In the genomic region with DNA sequence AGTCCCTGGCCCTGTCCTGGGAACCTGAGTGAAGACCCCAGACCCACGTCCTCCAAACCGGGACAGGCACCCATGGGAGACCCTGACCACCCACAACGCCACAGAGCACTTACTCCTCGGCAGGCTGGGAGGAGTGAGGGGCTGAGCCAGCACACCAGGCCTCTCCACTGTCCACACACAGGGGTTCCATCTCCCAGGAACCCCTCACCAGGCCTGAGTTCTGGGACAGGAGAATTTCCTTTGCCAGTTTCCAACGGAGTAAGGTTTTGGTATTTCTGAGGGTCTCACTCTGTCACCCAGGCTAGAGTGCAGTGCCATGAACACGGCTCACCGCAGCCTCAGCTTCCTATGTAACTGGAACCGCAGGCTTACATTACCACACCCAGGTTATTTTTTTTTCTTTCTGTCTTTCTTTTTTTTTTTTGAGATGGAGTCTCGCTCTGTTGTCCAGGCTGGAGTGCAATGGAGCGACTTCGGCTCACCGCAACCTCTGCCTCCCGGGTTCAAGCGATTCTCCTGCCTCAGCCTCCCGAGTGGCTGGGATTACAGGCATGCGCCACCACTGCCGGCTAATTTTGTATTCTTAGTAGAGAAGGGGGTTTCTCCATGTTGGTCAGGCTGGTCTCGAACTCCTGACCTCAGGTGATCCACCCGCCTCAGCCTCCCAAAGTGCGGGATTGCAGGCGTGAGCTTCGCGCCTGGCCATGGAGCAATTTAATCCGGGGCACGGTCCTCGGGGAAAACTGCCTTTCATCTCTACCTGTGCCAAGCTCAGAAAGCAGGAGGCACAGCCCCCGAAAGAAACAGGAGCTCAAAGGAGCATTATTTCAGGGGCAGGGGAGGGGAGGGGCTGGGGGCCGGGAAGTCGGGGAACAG, we compare ENCODE assay signal across 8 cellular contexts. TPM values are rescaled to one million over a fixed set of nuclear protein-coding genes. Genes with fewer than 3 reads are reported as not detected.
DNase-seq lines count a peak whose midpoint lies in the region; ATAC-seq and TF ChIP-seq lines count a peak whose summit lies in the region.

No MANE protein-coding gene starts in this region.

- peak in 9 of 34 experiments; percentile 17 to 53 (median 38) for DNase-seq in T-cell
- DNase-seq in fibroblast of mammary gland (ENCODE audit: low read depth), result no peak
- DNase-seq in NCI-H1436 (lab: John Stamatoyannopoulos, UW), result no peak
- no peak for DNase-seq in islet precursor cell

- POLR2A ChIA-PET in T-cell (lab: Charles Lee), result interaction anchor here in 1 of 2 donors (1.2 kb wide), 1 partner anchor 9 kb away, joined by 4 read pairs; the partner anchor contains the start of gene MRPL28

- H3K27ac Mint-ChIP-seq in T-cell, result peak overlapping the region; percentile 91 to 95

- no peak for TF ChIP-seq CTCF in GM12875 (IDR thresholded peaks at IDR 0.05; ENCODE audit: borderline replicate concordance, insufficient read depth, low read depth, low read length)
- TF ChIP-seq CTCF in fibroblast of mammary gland (conservative IDR thresholded peaks at IDR 0.05; ENCODE audit: control insufficient read depth, insufficient read depth, low read depth, low read length), result no peak

- H3K27ac ChIP-seq in rectal smooth muscle tissue (ENCODE audit: low read depth, low read length), result no peak overlapping the region

- no peak overlapping the region for H3K9ac ChIP-seq in rectal smooth muscle tissue (ENCODE audit: low read length)

- H3K4me3 Mint-ChIP-seq in T-cell, result peak overlapping the region; percentile 82 to 84 (median 84)

- ATAC-seq in T-cell (replicated peaks in 1 of 4), result peak; percentile 24 to 48 (median 34)
- no peak for ATAC-seq in GM18502 (IDR thresholded peaks at IDR 0.05; ENCODE audit: poor library complexity, unreplicated experiment)
- no peak for ATAC-seq in HG03442 (IDR thresholded peaks at IDR 0.05; ENCODE audit: unreplicated experiment)

- H3K4me3 ChIP-seq in GM12875 (ENCODE audit: low read depth, low read length) (peak overlapping the region; percentile 63), fibroblast of mammary gland (ENCODE audit: control insufficient read depth, low read depth, low read length) (peak overlapping the region; percentile 65), rectal smooth muscle tissue (ENCODE audit: low read length) (peak overlapping the region; percentile 74)

- H3K36me3 ChIP-seq in rectal smooth muscle tissue (ENCODE audit: control insufficient read depth, insufficient read depth, low read length), result peaks cover 7% of the 10 kb centered on the region

- H3K4me1 Mint-ChIP-seq in T-cell, result peaks cover 27 to 35% (median 31%) of the 10 kb centered on the region in 3 donors

- peaks cover 2% of the 10 kb centered on the region for H3K4me1 ChIP-seq in rectal smooth muscle tissue (ENCODE audit: control insufficient read depth, insufficient read depth, low read length)

- no peaks in the 10 kb centered on the region for H3K27me3 Mint-ChIP-seq in T-cell

- no peaks in the 10 kb centered on the region for H3K36me3 Mint-ChIP-seq in T-cell

- CTCF ChIA-PET in T-cell (lab: Charles Lee), result interaction anchor here in 1 of 2 donors (0.5 kb wide), 1 partner anchor 23 kb away, joined by 3 read pairs; no protein-coding TSS in a partner anchor

- no peaks in the 10 kb centered on the region for H3K9me3 Mint-ChIP-seq in T-cell

- no peaks in the 10 kb centered on the region for H3K27me3 ChIP-seq in rectal smooth muscle tissue (ENCODE audit: control insufficient read depth, insufficient read depth, low read length)

RNA-seq across cellular contexts. Expression of gene PGAP6, which starts 1.6 kb away (rescaled TPM):
- total RNA-seq in T-cell, result 100 to 1,000 TPM in 4 of 5 donors, 10 to 100 TPM in 1; 34.9 to 143 (median 122) TPM

RNA-seq across cellular contexts. Expression of gene MRPL28, which starts 9.9 kb away (rescaled TPM):
- 10 to 100 TPM; 29.3 to 43.8 (median 34.5) TPM for total RNA-seq in T-cell

RNA-seq across cellular contexts. Expression of gene NME4, which starts 16.8 kb away (rescaled TPM):
- 10 to 100 TPM; 32.5 to 48.4 (median 41.3) TPM for total RNA-seq in T-cell

RNA-seq across cellular contexts. Expression of gene DECR2, which starts 21.5 kb away (rescaled TPM):
- total RNA-seq in T-cell, result 10 to 100 TPM; 10.5 to 17.6 (median 11.3) TPM

RNA-seq across cellular contexts. Expression of gene AXIN1, which starts 27.7 kb away (rescaled TPM):
- 10 to 100 TPM; 38.5 to 58.9 (median 50.4) TPM for total RNA-seq in T-cell

Comparison
In these comparisons a context has a peak if more than half of its experiments do, and no peak if none do; other contexts are left out.
1. ATAC-seq: peak in T-cell (4 of 4); none in GM18502 (single experiment) and HG03442 (single experiment).
2. Peak in every context shown above with its lines, with median percentiles within 50 percentile points of each other: H3K4me3 ChIP-seq.